ENCODE assay signal across 14 cellular contexts in genomic region chr21:35052786-35053185, GRCh38.
"Had no signal": no experiment of that assay in that cellular context is flagged by ENCODE, and none has a peak within 500 bp of the region (broad histone marks: within the 10 kb centered on the region; RNA-seq: fewer than 3 reads in every experiment).

No MANE protein-coding gene starts in this region.

- H3K27ac Mint-ChIP-seq: memory B cell; stimulated activated memory B cell treated with anti-CD40 and anti-IgM and Interleukin-4, amounts not matched to agents 10 μg/mL and 1 μg/mL and 100 μg/mL, for 72 hours had no signal

- H3K27me3 ChIP-seq: colonic mucosa had no signal

- H3K36me3 Mint-ChIP-seq: memory B cell; stimulated activated memory B cell treated with anti-CD40 and anti-IgM and Interleukin-4, amounts not matched to agents 10 μg/mL and 1 μg/mL and 100 μg/mL, for 72 hours had no signal

- H3K9me3 ChIP-seq: colonic mucosa, left ventricle myocardium inferior, spleen had no signal

- H3K4me3 Mint-ChIP-seq: activated CD4-positive, alpha-beta T cell treated with anti-CD3 and anti-CD28 coated beads for 36 hours; memory B cell; stimulated activated memory B cell treated with anti-CD40 and anti-IgM and Interleukin-4, amounts not matched to agents 10 μg/mL and 1 μg/mL and 100 μg/mL, for 72 hours had no signal

- H3K27ac ChIP-seq: cardiac muscle cell, colonic mucosa, left ventricle myocardium inferior, WERI-Rb-1 had no signal

- H3K27me3 Mint-ChIP-seq: activated CD4-positive, alpha-beta T cell treated with anti-CD3 and anti-CD28 coated beads for 36 hours; stimulated activated memory B cell treated with anti-CD40 and anti-IgM and Interleukin-4, amounts not matched to agents 10 μg/mL and 1 μg/mL and 100 μg/mL, for 72 hours had no signal

- H3K4me3 ChIP-seq: cardiac muscle cell, colonic mucosa, left ventricle myocardium inferior, spleen had no signal

- DNase-seq: activated CD4-positive, alpha-beta T cell treated with anti-CD3 and anti-CD28 coated beads for 36 hours; aorta; colonic mucosa; effector CD4-positive, alpha-beta T cell; kidney; left ventricle myocardium inferior; right cardiac atrium; spleen; stimulated activated CD4-positive, alpha-beta T cell treated with anti-CD3 and anti-CD28 coated beads, Interleukin-1b, Interleukin-23, amount 100 ng/mL, for 48 hours; WERI-Rb-1 had no signal

- H3K36me3 ChIP-seq: cardiac muscle cell, colonic mucosa, left ventricle myocardium inferior, spleen, WERI-Rb-1 had no signal

- ATAC-seq: activated CD4-positive, alpha-beta T cell treated with anti-CD3 and anti-CD28 coated beads for 36 hours; activated naive CD4-positive, alpha-beta T cell treated with anti-CD3 and anti-CD28 coated beads, Interleukin-2, amount 50 U/mL, for 72 hours; right cardiac atrium; stimulated activated memory B cell treated with anti-CD40 and anti-IgM and Interleukin-4, amounts not matched to agents 10 μg/mL and 1 μg/mL and 100 μg/mL, for 72 hours had no signal

- H3K9me3 Mint-ChIP-seq: activated naive CD4-positive, alpha-beta T cell treated with anti-CD3 and anti-CD28 coated beads, Interleukin-2, amount 50 U/mL, for 72 hours; memory B cell; stimulated activated memory B cell treated with anti-CD40 and anti-IgM and Interleukin-4, amounts not matched to agents 10 μg/mL and 1 μg/mL and 100 μg/mL, for 72 hours had no signal
